ENCODE assay signal across 14 cellular contexts in genomic region chr1:62038594-62039284, GRCh38.
A peak's percentile ranks its signal among the peaks of the same experiment; 100 is the strongest.
DNase-seq lines count a peak whose midpoint lies in the region; ATAC-seq and TF ChIP-seq lines count a peak whose summit lies in the region.
"Had no signal": no experiment of that assay in that cellular context is flagged by ENCODE, and none has a peak within 500 bp of the region (broad histone marks: within the 10 kb centered on the region; RNA-seq: fewer than 3 reads in every experiment).

No MANE protein-coding gene starts in this region.

- H3K4me1 Mint-ChIP-seq in type B pancreatic cell (ENCODE audit: unreplicated experiment) (peaks cover 16% of the 10 kb centered on the region), natural killer cell (no peaks in the 10 kb centered on the region)

- ATAC-seq in GM18907 (IDR thresholded peaks at IDR 0.05; ENCODE audit: unreplicated experiment) (no peak), natural killer cell (no peak)
- ATAC-seq: mucosa of descending colon, pancreas had no signal

- H3K27ac ChIP-seq in brain microvascular endothelial cell = no peak overlapping the region
- H3K27ac ChIP-seq: breast epithelium, pancreas, spleen had no signal

- H3K27ac Mint-ChIP-seq in type B pancreatic cell (no peak overlapping the region), natural killer cell (no peak overlapping the region)

- H3K27me3 Mint-ChIP-seq in type B pancreatic cell = no peaks in the 10 kb centered on the region
- no peaks in the 10 kb centered on the region for H3K27me3 Mint-ChIP-seq in natural killer cell (ENCODE audit: low read depth in 2 of 2)

- DNase-seq in NCI-H510A treated with DMSO at 0.1 percent for 48 hours (lab: John Stamatoyannopoulos, UW) = peak; percentile 20
- DNase-seq in NCI-H510A (lab: John Stamatoyannopoulos, UW) = no peak
- peak; percentile 1 for DNase-seq in LHCN-M2 (ENCODE audit: low read depth)
- no peak for DNase-seq in brain microvascular endothelial cell
- DNase-seq in type B pancreatic cell (ENCODE audit: extremely low spot score, unreplicated experiment) = no peak
- no peak for DNase-seq in stimulated activated naive CD4-positive, alpha-beta T cell treated with Interleukin-2 at 50 U/mL for 16 hours (lab: John Stamatoyannopoulos, UW)
- DNase-seq in natural killer cell = no peak
- DNase-seq: activated naive CD4-positive, alpha-beta T cell; mucosa of descending colon; NCI-H1694 treated with DMSO at 0.1 percent for 48 hours; pancreas; spleen had no signal

- no peaks in the 10 kb centered on the region for H3K9me3 Mint-ChIP-seq in type B pancreatic cell
- no peaks in the 10 kb centered on the region for H3K9me3 Mint-ChIP-seq in natural killer cell

- in situ Hi-C loops in brain microvascular endothelial cell (cut with HindIII; ENCODE audit: low pct_ligation_motif_present, low sequenced_read_pairs) = no loop called here

- H3K4me3 Mint-ChIP-seq in type B pancreatic cell (no peak overlapping the region), natural killer cell (no peak overlapping the region)

- peak; percentile 43 for TF ChIP-seq CTCF in brain microvascular endothelial cell (IDR thresholded peaks at IDR 0.05; ENCODE audit: low read depth, low read length, missing control alignments)
- peak; percentile 62 for TF ChIP-seq CTCF in type B pancreatic cell (conservative IDR thresholded peaks at IDR 0.05)
- no peak for TF ChIP-seq CTCF in natural killer cell (IDR thresholded peaks at IDR 0.05)

- H3K36me3 Mint-ChIP-seq in type B pancreatic cell (no peaks in the 10 kb centered on the region), natural killer cell (no peaks in the 10 kb centered on the region)

- no peaks in the 10 kb centered on the region for H3K36me3 ChIP-seq in brain microvascular endothelial cell (replicated peaks)
- H3K36me3 ChIP-seq: breast epithelium, pancreas had no signal

- intact Hi-C loops in natural killer cell (cut with micrococcal nuclease) = no loop called here

- no peak overlapping the region for H3K4me3 ChIP-seq in brain microvascular endothelial cell (ENCODE audit: low read depth, low read length)
- H3K4me3 ChIP-seq: breast epithelium, mucosa of descending colon, pancreas, spleen had no signal

- no peaks in the 10 kb centered on the region for H3K27me3 ChIP-seq in brain microvascular endothelial cell (replicated peaks)
- H3K27me3 ChIP-seq: breast epithelium, pancreas, spleen had no signal

Comparison
In these comparisons a context has a peak if more than half of its experiments do, and no peak if none do; other contexts are left out.
1. DNase-seq: peak in NCI-H510A treated with DMSO at 0.1 percent for 48 hours (single experiment) and LHCN-M2 (single experiment); none in NCI-H510A (single experiment), brain microvascular endothelial cell (single experiment), type B pancreatic cell (single experiment), stimulated activated naive CD4-positive, alpha-beta T cell treated with Interleukin-2 at 50 U/mL for 16 hours (single experiment) and natural killer cell (single experiment).